ENCODE assay signal across 34 cellular contexts in the genomic region with DNA sequence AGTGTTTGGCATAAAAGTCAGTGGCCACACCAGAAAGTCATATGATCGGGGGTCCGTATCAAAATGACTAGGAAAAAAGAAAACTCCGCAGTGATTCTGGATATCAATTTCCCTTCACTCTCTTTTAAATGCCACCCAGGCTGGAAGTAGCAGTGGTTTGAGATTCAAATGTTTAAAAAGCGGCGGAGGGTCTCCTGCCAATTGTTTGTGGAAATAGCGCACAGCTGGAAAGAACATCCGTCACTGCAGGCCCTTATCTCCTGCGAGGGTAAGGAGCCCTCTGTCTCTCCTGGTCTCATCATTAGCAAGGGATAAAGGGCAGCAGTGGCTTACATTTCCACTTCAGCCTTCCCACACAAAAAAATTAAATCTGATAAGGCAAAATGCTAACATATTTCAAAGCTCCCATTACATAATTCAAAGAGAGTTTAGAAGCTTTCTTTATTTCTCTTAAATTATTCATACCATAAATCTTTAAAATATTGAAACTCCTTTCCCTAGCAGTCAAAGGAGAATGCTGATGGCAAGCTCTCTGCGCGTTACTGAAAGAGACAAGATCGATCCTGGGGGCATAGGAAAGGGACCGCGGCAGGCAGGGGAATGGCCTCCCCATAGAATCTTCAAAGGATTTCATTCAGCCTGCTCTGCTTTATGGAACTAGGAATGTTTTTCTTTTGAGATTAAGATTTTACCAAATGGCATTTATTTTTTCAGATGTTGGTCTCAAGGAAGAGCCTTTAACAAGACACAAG. TPM values are rescaled to one million over a fixed set of nuclear protein-coding genes. Genes with fewer than 3 reads are reported as not detected.
A peak's percentile ranks its signal among the peaks of the same experiment; 100 is the strongest.
DNase-seq lines count a peak whose midpoint lies in the region; ATAC-seq and TF ChIP-seq lines count a peak whose summit lies in the region.
"Had no signal": no experiment of that assay in that cellular context is flagged by ENCODE, and none has a peak within 500 bp of the region (broad histone marks: within the 10 kb centered on the region; RNA-seq: fewer than 3 reads in every experiment).

No MANE protein-coding gene starts in this region.

- no peak for ATAC-seq in GM21447 (IDR thresholded peaks at IDR 0.05; ENCODE audit: unreplicated experiment)
- ATAC-seq: effector memory CD8-positive, alpha-beta T cell; GM12878 had no signal

- H3K36me3 Mint-ChIP-seq in H9 (ENCODE audit: insufficient read depth in 1 of 3, low read depth in 3 of 3) = peaks cover 2 to 23% (median 23%) of the 10 kb centered on the region in 3 experiments; a peak in 6 of 7 replicates
- no peaks in the 10 kb centered on the region for H3K36me3 Mint-ChIP-seq in endodermal cell (ENCODE audit: low read depth)
- H3K36me3 Mint-ChIP-seq: activated naive CD8-positive, alpha-beta T cell treated with anti-CD3 and anti-CD28 coated beads for 36 hours had no signal

- H3K27me3 ChIP-seq in H9 (ENCODE audit: insufficient read depth, low read length) (no peaks in the 10 kb centered on the region), endodermal cell (ENCODE audit: control insufficient read depth, insufficient read depth, low read length, poor library complexity, severe bottlenecking) (no peaks in the 10 kb centered on the region), neuronal stem cell (ENCODE audit: control insufficient read depth in 3 of 3, insufficient read depth in 3 of 3, low read depth in 1 of 3, low read length in 3 of 3) (peaks cover 0 to 14% (median 0%) of the 10 kb centered on the region in 3 experiments)

- no peak overlapping the region for H3K18ac ChIP-seq in H9 (ENCODE audit: insufficient read length, low read depth, low read length)
- H3K18ac ChIP-seq in neuronal stem cell (ENCODE audit: low read length) = no peak overlapping the region

- peak; percentile 56 for DNase-seq in H9
- DNase-seq in NCI-H2227 treated with DMSO at 0.1 percent for 48 hours (lab: John Stamatoyannopoulos, UW) = peak; percentile 17
- peak; percentile 80 for DNase-seq in endodermal cell
- no peak for DNase-seq in neuronal stem cell (ENCODE audit: low spot score)
- no peak for DNase-seq in COLO829 (ENCODE audit: low spot score)
- DNase-seq in NOMO-1 treated with dmso at 0.1 percent for 144 hours (lab: John Stamatoyannopoulos, UW; ENCODE audit: unreplicated experiment) = no peak
- DNase-seq: activated B cell treated with CpG ODN at 0.5 μM for 24 hours; activated CD4-positive, alpha-beta T cell treated with anti-CD3 and anti-CD28 coated beads, Interleukin-2, amount 10 ng/mL, durations not matched to agents 7 days and 5 days; activated gamma-delta T cell; activated naive CD8-positive, alpha-beta T cell treated with anti-CD3 and anti-CD28 coated beads for 36 hours; activated T-cell treated with anti-CD3 and anti-CD28 coated beads, Interleukin-2, amount 50 U/mL, for 1 hour; aorta; CD8-positive, alpha-beta memory T cell; DMS153; effector memory CD8-positive, alpha-beta T cell; erythroblast; kidney; NCI-H1092 treated with DMSO at 0.1 percent for 48 hours; OCI-M1; sigmoid colon; stimulated activated CD4-positive, alpha-beta T cell treated with anti-CD3 and anti-CD28 coated beads, Interleukin-12 subunit alpha, Interleukin-12 subunit beta, amount 100 ng/mL, for 4 hours; stimulated activated CD4-positive, alpha-beta T cell treated with anti-CD3 and anti-CD28 coated beads, Interleukin-4, amount 100 ng/mL, for 24 hours; T-helper 1 cell had no signal

- no peak overlapping the region for H2BK20ac ChIP-seq in H9 (ENCODE audit: low read depth, low read length, poor library complexity, severe bottlenecking)

- H4K8ac ChIP-seq in H9 (replicated peaks; ENCODE audit: insufficient read length, low read depth, low read length) (no peak overlapping the region), neuronal stem cell (ENCODE audit: low read depth, low read length) (no peak overlapping the region)

- H2BK5ac ChIP-seq in H9 (ENCODE audit: insufficient read length, low read length) = no peak overlapping the region
- H2BK5ac ChIP-seq in neuronal stem cell (ENCODE audit: low read length) = no peak overlapping the region

- H3K14ac ChIP-seq in H9 (ENCODE audit: insufficient read depth, low read length) (no peak overlapping the region), neuronal stem cell (ENCODE audit: low read length) (no peak overlapping the region)

- no peak overlapping the region for H3T11ph ChIP-seq in H9 (ENCODE audit: low read length)

- no peak for TF ChIP-seq CTCF in H9 (conservative IDR thresholded peaks at IDR 0.05)
- no peak for TF ChIP-seq CTCF in endodermal cell (conservative IDR thresholded peaks at IDR 0.05)

- WGBS in H9 (ENCODE audit: extremely low coverage, insufficient read length, low lambda C conversion rate) = no CpG with 5 or more reads among the region's 13 CpGs
- 6 to 11% methylated on average over 7 to 13 of the region's 13 CpGs for WGBS in endodermal cell (ENCODE audit: insufficient coverage in 1 of 2, insufficient read length in 1 of 2), 2 experiments
- WGBS in neuronal stem cell (ENCODE audit: extremely low coverage in 2 of 2, insufficient read length in 2 of 2, insufficient replicate concordance in 1 of 2), 2 donors = no CpG with 5 or more reads among the region's 13 CpGs

- H2AFZ ChIP-seq in H9 (ENCODE audit: low read length) = no peak overlapping the region
- peak overlapping the region; percentile 43 for H2AFZ ChIP-seq in neuronal stem cell (ENCODE audit: low read length)

- H2BK15ac ChIP-seq in H9 (ENCODE audit: low read depth, low read length) = no peak overlapping the region
- no peak overlapping the region for H2BK15ac ChIP-seq in neuronal stem cell (ENCODE audit: low read length)

- no peak overlapping the region for H2BK120ac ChIP-seq in H9 (ENCODE audit: low read depth, low read length, poor library complexity, severe bottlenecking)
- no peak overlapping the region for H2BK120ac ChIP-seq in neuronal stem cell (ENCODE audit: low read depth, low read length)

- H4K5ac ChIP-seq in H9 (ENCODE audit: insufficient read length, low read depth, low read length) = no peak overlapping the region

- H4K20me1 ChIP-seq in H9 (ENCODE audit: control insufficient read depth, insufficient read depth, insufficient read length) = no peaks in the 10 kb centered on the region

- H4K91ac ChIP-seq in H9 (ENCODE audit: insufficient read length, low read depth, low read length) = no peak overlapping the region
- H4K91ac ChIP-seq in neuronal stem cell (ENCODE audit: low read depth, low read length, poor library complexity) = no peak overlapping the region

- H2BK12ac ChIP-seq in H9 (ENCODE audit: insufficient read length, low read depth, low read length) (no peak overlapping the region), neuronal stem cell (ENCODE audit: low read length) (no peak overlapping the region)

- H3K23ac ChIP-seq in H9 (ENCODE audit: insufficient read length, low read depth, low read length) (no peak overlapping the region), neuronal stem cell (ENCODE audit: low read depth, low read length, poor library complexity) (no peak overlapping the region)

- H3K9ac ChIP-seq in H9 (ENCODE audit: extremely low read depth, insufficient read length, low read length) (no peak overlapping the region), endodermal cell (ENCODE audit: extremely low read depth, low read length, poor library complexity, severe bottlenecking) (no peak overlapping the region), neuronal stem cell (ENCODE audit: low read depth, low read length, poor library complexity) (no peak overlapping the region)

- peak overlapping the region; percentile 41 to 69; a peak in 4 of 5 replicates for H3K4me3 Mint-ChIP-seq in H9
- H3K4me3 Mint-ChIP-seq in endodermal cell = peak overlapping the region; percentile 20
- H3K4me3 Mint-ChIP-seq: activated B cell treated with CpG ODN at 0.5 μM for 24 hours; activated CD4-positive, alpha-beta T cell treated with anti-CD3 and anti-CD28 coated beads, Interleukin-2, amount 10 ng/mL, durations not matched to agents 7 days and 5 days; activated naive CD8-positive, alpha-beta T cell treated with anti-CD3 and anti-CD28 coated beads for 36 hours; CD8-positive, alpha-beta memory T cell; effector memory CD8-positive, alpha-beta T cell had no signal

- H3K27ac ChIP-seq in H9 (ENCODE audit: insufficient read length, low read depth, low read length) (peak overlapping the region; percentile 59), endodermal cell (ENCODE audit: low read depth, low read length) (peak overlapping the region; percentile 24), neuronal stem cell (replicated peaks; ENCODE audit: low read length) (no peak overlapping the region)
- H3K27ac ChIP-seq: cardiac muscle cell, coronary artery, prostate gland, sigmoid colon, tibial nerve had no signal

- H3K4me1 ChIP-seq in H9 (ENCODE audit: insufficient read depth, low read length) (peaks cover 14% of the 10 kb centered on the region), endodermal cell (ENCODE audit: control insufficient read depth, insufficient read depth, low read length) (no peaks in the 10 kb centered on the region), neuronal stem cell (ENCODE audit: control insufficient read depth in 2 of 2, insufficient read depth in 1 of 2, low read depth in 1 of 2, low read length in 2 of 2) (peaks cover 0 to 3% of the 10 kb centered on the region in 2 donors)
- H3K4me1 ChIP-seq: prostate gland, sigmoid colon, tibial nerve had no signal

- H3K27me3 Mint-ChIP-seq in H9 (ENCODE audit: low read depth) (peaks cover 28% of the 10 kb centered on the region), endodermal cell (ENCODE audit: insufficient read depth) (peaks cover 4% of the 10 kb centered on the region)

- no peak overlapping the region for H3K56ac ChIP-seq in H9 (ENCODE audit: insufficient read length, low read depth, low read length)

- H3K4me3 ChIP-seq in endodermal cell (ENCODE audit: low read length) = peak overlapping the region; percentile 53
- H3K4me3 ChIP-seq in neuronal stem cell (ENCODE audit: low read length in 2 of 2) = no peak overlapping the region
- H3K4me3 ChIP-seq: cardiac muscle cell, coronary artery, GM12878, prostate gland, sigmoid colon, tibial nerve had no signal

- H3K9me3 ChIP-seq in H9 (ENCODE audit: control insufficient read depth, low read depth, low read length) (no peaks in the 10 kb centered on the region), endodermal cell (ENCODE audit: control insufficient read depth, low read length) (peaks cover 11% of the 10 kb centered on the region), neuronal stem cell (replicated peaks in 1 of 2; ENCODE audit: control insufficient read depth in 2 of 2, insufficient read depth in 1 of 2, low read depth in 1 of 2, low read length in 2 of 2) (peaks cover 0 to 5% of the 10 kb centered on the region in 2 donors)
- H3K9me3 ChIP-seq: prostate gland, sigmoid colon had no signal

- H3K4me1 Mint-ChIP-seq in H9 = peaks cover 41% of the 10 kb centered on the region in 2 experiments
- H3K4me1 Mint-ChIP-seq in endodermal cell = peaks cover 19% of the 10 kb centered on the region
- H3K4me1 Mint-ChIP-seq: activated B cell treated with CpG ODN at 0.5 μM for 24 hours; activated CD4-positive, alpha-beta T cell treated with anti-CD3 and anti-CD28 coated beads, Interleukin-2, amount 10 ng/mL, durations not matched to agents 7 days and 5 days; CD8-positive, alpha-beta memory T cell had no signal

- H3K36me3 ChIP-seq in endodermal cell (ENCODE audit: control insufficient read depth, insufficient read depth, low read length) (no peaks in the 10 kb centered on the region), neuronal stem cell (replicated peaks in 1 of 2; ENCODE audit: control insufficient read depth in 2 of 2, insufficient read depth in 2 of 2, low read length in 2 of 2) (no peaks in the 10 kb centered on the region)
- H3K36me3 ChIP-seq: cardiac muscle cell, prostate gland, sigmoid colon, tibial nerve had no signal

- H3K9me3 Mint-ChIP-seq in H9 = peaks cover 16 to 27% of the 10 kb centered on the region in 2 experiments
- peaks cover 13% of the 10 kb centered on the region for H3K9me3 Mint-ChIP-seq in endodermal cell
- H3K9me3 Mint-ChIP-seq: activated CD4-positive, alpha-beta T cell treated with anti-CD3 and anti-CD28 coated beads, Interleukin-2, amount 10 ng/mL, durations not matched to agents 7 days and 5 days had no signal

- no peaks in the 10 kb centered on the region for H3K23me2 ChIP-seq in H9 (ENCODE audit: insufficient read length, low read depth, low read length, poor library complexity, severe bottlenecking)

- peak overlapping the region; percentile 78 for H3K4me2 ChIP-seq in H9 (ENCODE audit: insufficient read depth, insufficient read length, low read length)
- peak overlapping the region; percentile 19 for H3K4me2 ChIP-seq in neuronal stem cell (ENCODE audit: insufficient read depth, low read length, poor library complexity, severe bottlenecking)

- H3K4ac ChIP-seq in H9 (ENCODE audit: low read depth, low read length) = no peak overlapping the region
- no peak overlapping the region for H3K4ac ChIP-seq in neuronal stem cell (ENCODE audit: low read length)

- peak overlapping the region; percentile 72 to 95 (median 78) for H3K27ac Mint-ChIP-seq in H9
- no peak overlapping the region for H3K27ac Mint-ChIP-seq in endodermal cell
- H3K27ac Mint-ChIP-seq: activated B cell treated with CpG ODN at 0.5 μM for 24 hours; activated CD4-positive, alpha-beta T cell treated with anti-CD3 and anti-CD28 coated beads, Interleukin-2, amount 10 ng/mL, durations not matched to agents 7 days and 5 days; activated naive CD8-positive, alpha-beta T cell treated with anti-CD3 and anti-CD28 coated beads for 36 hours; CD8-positive, alpha-beta memory T cell; effector memory CD8-positive, alpha-beta T cell had no signal

- H2AK5ac ChIP-seq in H9 (ENCODE audit: insufficient read length, low read length) (no peak overlapping the region), neuronal stem cell (ENCODE audit: low read depth, low read length) (no peak overlapping the region)

- no peaks in the 10 kb centered on the region for H3K79me2 ChIP-seq in H9 (ENCODE audit: insufficient read depth, low read length)

- H3K79me1 ChIP-seq in H9 (ENCODE audit: insufficient read depth, low read depth, low read length, poor library complexity, severe bottlenecking) = no peaks in the 10 kb centered on the region
- H3K79me1 ChIP-seq in neuronal stem cell (ENCODE audit: low read depth, low read length) = no peaks in the 10 kb centered on the region

RNA-seq across cellular contexts. Expression of a gene that starts 35.0 kb away (rescaled TPM):
- total RNA-seq in H9 (2021) = 0.02 and 0.04 TPM in 2 replicates
- under 1 TPM; 0.02 to 0.07 TPM for total RNA-seq in endodermal cell
- polyA plus RNA-seq in endodermal cell (2013, experiment 1 of 2) = 14.6 TPM
- 11.1 TPM for polyA plus RNA-seq in endodermal cell (2013, experiment 2 of 2)
- 0.35 TPM for polyA plus RNA-seq in neuronal stem cell (2013, experiment 1 of 2)
- polyA plus RNA-seq in neuronal stem cell (2013, experiment 2 of 2) = 0.32 TPM
- total RNA-seq: activated B cell treated with CpG ODN at 0.5 μM for 24 hours; activated CD4-positive, alpha-beta T cell treated with anti-CD3 and anti-CD28 coated beads, Interleukin-2, amount 10 ng/mL, durations not matched to agents 7 days and 5 days; activated naive CD8-positive, alpha-beta T cell treated with anti-CD3 and anti-CD28 coated beads for 36 hours; aorta; CD8-positive, alpha-beta memory T cell; glomerular endothelial cell; liver; myocyte had no signal
- polyA plus RNA-seq: AG04450; BJ; CD8-positive, alpha-beta memory T cell; liver had no signal

RNA-seq across cellular contexts. Expression of a gene that starts 41.1 kb away (rescaled TPM):
- total RNA-seq in H9 (2021) (0.26 and 0.31 TPM in 2 replicates), endodermal cell (under 1 TPM; 0.15 to 0.35 TPM)
- 0.39 TPM for polyA plus RNA-seq in endodermal cell (2013, experiment 1 of 2)
- polyA plus RNA-seq in endodermal cell (2013, experiment 2 of 2) = 0.17 TPM
- 0.24 TPM for polyA plus RNA-seq in neuronal stem cell (2013, experiment 1 of 2)
- 0.15 TPM for polyA plus RNA-seq in neuronal stem cell (2013, experiment 2 of 2)
- total RNA-seq: cardiac muscle cell, myocyte had no signal
- polyA plus RNA-seq: BJ, cardiac muscle cell had no signal

Comparison
In these comparisons a context has a peak if more than half of its experiments do, and no peak if none do; other contexts are left out.
1. DNase-seq: peak in H9 (single experiment), NCI-H2227 treated with DMSO at 0.1 percent for 48 hours (single experiment) and endodermal cell (single experiment); none in neuronal stem cell (single experiment), COLO829 (single experiment) and NOMO-1 treated with dmso at 0.1 percent for 144 hours (single experiment).